Comparison of ENCODE assay signal across 10 cellular contexts in genomic region chr5:463952-464351, GRCh38. TPM values are rescaled to one million over a fixed set of nuclear protein-coding genes. Genes with fewer than 3 reads are reported as not detected.
DNase-seq lines count a peak whose midpoint lies in the region; ATAC-seq and TF ChIP-seq lines count a peak whose summit lies in the region.
"Had no signal": no experiment of that assay in that cellular context is flagged by ENCODE, and none has a peak within 500 bp of the region (broad histone marks: within the 10 kb centered on the region; RNA-seq: fewer than 3 reads in every experiment).

No MANE protein-coding gene starts in this region.

- peaks cover 12% of the 10 kb centered on the region; the same call in 1 of the 2 replicates for H3K79me2 ChIP-seq in PC-3 (ENCODE audit: low read length)

- peaks cover 27% of the 10 kb centered on the region; the same call in 1 of the 2 replicates for H3K36me3 ChIP-seq in PC-3 (ENCODE audit: low read depth, low read length)

- intact Hi-C loops in activated CD4-positive, alpha-beta memory T cell treated with anti-CD3 and anti-CD28 coated beads for 36 hours (cut with micrococcal nuclease): loop anchor here (1.0 kb wide), 1 partner anchor 8 kb away; no protein-coding TSS in a partner anchor
- intact Hi-C loops in PC-3 (cut with micrococcal nuclease): no loop called here

- H3K27ac ChIP-seq in PC-3 (ENCODE audit: low read length): no peak overlapping the region

- peaks cover 7% of the 10 kb centered on the region for H3K4me1 ChIP-seq in PC-3 (ENCODE audit: insufficient read depth, low read length)

- no peak overlapping the region for H3K9ac ChIP-seq in PC-3 (ENCODE audit: low read length)

- H3F3A ChIP-seq in PC-3 (ENCODE audit: low read length, unreplicated experiment): no peaks in the 10 kb centered on the region

- H3K4me3 ChIP-seq in PC-3 (ENCODE audit: low read length): no peak overlapping the region

- no peaks in the 10 kb centered on the region for H3K9me2 ChIP-seq in PC-3 (replicated peaks; ENCODE audit: low read length)

- BruUV-seq in PC-3 (replicated peaks; lab: Mats Ljungman, UMichigan): no TSS peak

- POLR2A ChIA-PET in activated CD4-positive, alpha-beta memory T cell treated with anti-CD3 and anti-CD28 coated beads for 36 hours (lab: Charles Lee): interaction anchor here (0.9 to 1.0 kb wide), 2 partner anchors 9 to 193 kb away, joined by 3 to 4 read pairs; partner anchors contain the start of gene PDCD6
- POLR2A ChIA-PET in PC-3 (lab: Charles Lee; ENCODE audit: unreplicated experiment): no interaction called here

- no peak overlapping the region for H3K4me2 ChIP-seq in PC-3 (ENCODE audit: low read length)

- no peak for TF ChIP-seq CTCF in PC-3 (conservative IDR thresholded peaks at IDR 0.05; ENCODE audit: low read depth, low read length)

- DNase-seq in activated CD4-positive, alpha-beta memory T cell treated with anti-CD3 and anti-CD28 coated beads for 36 hours: peak; percentile 79
- DNase-seq in central memory CD4-positive, alpha-beta T cell: peak; percentile 88
- peak; percentile 37 to 66 (median 62) for DNase-seq in stimulated activated CD4-positive, alpha-beta T cell treated with anti-CD3 and anti-CD28 coated beads, TNF-alpha, amount 100 ng/mL, for 24 hours (ENCODE audit: low read depth in 3 of 3)
- DNase-seq in PC-3: no peak
- DNase-seq in HT-29 (ENCODE audit: low spot score): no peak
- DNase-seq: DMS53, mammary epithelial cell had no signal

- CTCF ChIA-PET in activated CD4-positive, alpha-beta memory T cell treated with anti-CD3 and anti-CD28 coated beads for 36 hours (lab: Charles Lee): no interaction called here
- CTCF ChIA-PET in PC-3 (lab: Charles Lee): no interaction called here

- H3K27me3 Mint-ChIP-seq in activated CD4-positive, alpha-beta memory T cell treated with anti-CD3 and anti-CD28 coated beads for 36 hours: no peaks in the 10 kb centered on the region

- no peaks in the 10 kb centered on the region for H3K9me3 ChIP-seq in PC-3 (ENCODE audit: low read length)

- H3K4me3 Mint-ChIP-seq in activated CD4-positive, alpha-beta memory T cell treated with anti-CD3 and anti-CD28 coated beads for 36 hours: no peak overlapping the region

- H3K4me1 Mint-ChIP-seq in activated CD4-positive, alpha-beta memory T cell treated with anti-CD3 and anti-CD28 coated beads for 36 hours (ENCODE audit: low read depth): peaks cover 46% of the 10 kb centered on the region

- H3K27me3 ChIP-seq in PC-3 (ENCODE audit: low read length): no peaks in the 10 kb centered on the region

- H2AFZ ChIP-seq in PC-3 (ENCODE audit: low read length): no peak overlapping the region

- ATAC-seq in HG02885 (IDR thresholded peaks at IDR 0.05; ENCODE audit: poor library complexity, unreplicated experiment) (peak; percentile 60), PC-3 (no peak), GM19023 (IDR thresholded peaks at IDR 0.05; ENCODE audit: unreplicated experiment) (no peak), GM21381 (IDR thresholded peaks at IDR 0.05; ENCODE audit: unreplicated experiment) (no peak)

- no peaks in the 10 kb centered on the region for H3K9me3 Mint-ChIP-seq in activated CD4-positive, alpha-beta memory T cell treated with anti-CD3 and anti-CD28 coated beads for 36 hours

- H3K27ac Mint-ChIP-seq in activated CD4-positive, alpha-beta memory T cell treated with anti-CD3 and anti-CD28 coated beads for 36 hours: peak overlapping the region; percentile 82

- H3K36me3 Mint-ChIP-seq in activated CD4-positive, alpha-beta memory T cell treated with anti-CD3 and anti-CD28 coated beads for 36 hours: peaks cover 49% of the 10 kb centered on the region

- H4K20me1 ChIP-seq in PC-3 (ENCODE audit: low read length): no peaks in the 10 kb centered on the region

RNA-seq across cellular contexts. Expression of gene EXOC3, which starts 21.0 kb away (rescaled TPM):
- 10 to 100 TPM; 49.9 to 54.5 TPM for total RNA-seq in activated CD4-positive, alpha-beta memory T cell treated with anti-CD3 and anti-CD28 coated beads for 36 hours
- 31.3 and 42.1 TPM in 2 replicates for total RNA-seq in PC-3 (2014; rRNA removed)
- total RNA-seq in HT-29 (2014; rRNA removed; shearing (Covaris generic)): 65.7 and 74.3 TPM in 2 replicates

Comparison
In these comparisons a context has a peak if more than half of its experiments do, and no peak if none do; other contexts are left out.
1. DNase-seq: peak in activated CD4-positive, alpha-beta memory T cell treated with anti-CD3 and anti-CD28 coated beads for 36 hours (single experiment), central memory CD4-positive, alpha-beta T cell (single experiment) and stimulated activated CD4-positive, alpha-beta T cell treated with anti-CD3 and anti-CD28 coated beads, TNF-alpha, amount 100 ng/mL, for 24 hours (3 of 3); none in PC-3 (single experiment) and HT-29 (single experiment).